In the genomic region with DNA sequence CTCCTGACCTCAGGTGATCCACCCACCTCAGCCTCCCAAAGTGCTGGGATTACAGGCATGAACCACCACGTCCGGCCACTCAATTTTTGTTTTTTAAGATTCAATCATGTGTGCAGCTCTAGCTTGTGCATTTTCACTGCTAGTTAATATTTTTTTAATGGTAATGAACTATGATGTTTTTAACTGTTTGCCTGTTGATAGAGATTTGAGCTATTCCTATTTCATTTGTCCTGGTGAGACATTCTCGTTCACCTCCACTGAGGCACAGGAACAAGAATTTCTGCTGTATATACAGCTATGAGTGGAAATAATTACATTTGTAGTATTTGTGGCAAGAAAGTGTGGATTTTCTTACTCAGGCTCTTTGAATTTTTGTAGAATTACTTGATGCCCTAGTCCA, we compare ENCODE assay signal across 20 cellular contexts.
"Had no signal": no experiment of that assay in that cellular context is flagged by ENCODE, and none has a peak within 500 bp of the region (broad histone marks: within the 10 kb centered on the region; RNA-seq: fewer than 3 reads in every experiment).

No MANE protein-coding gene starts in this region.

- H3K27ac ChIP-seq: coronary artery, dorsolateral prefrontal cortex, esophagus squamous epithelium, gastrocnemius medialis, heart right ventricle, left lung, lower lobe of right lung had no signal

- H3K9me3 ChIP-seq: esophagus squamous epithelium, gastrocnemius medialis, heart right ventricle, left lung, lower lobe of right lung had no signal

- ATAC-seq: gastrocnemius medialis, heart right ventricle, left cardiac atrium, left lung, left ventricle myocardium superior, lower lobe of right lung had no signal

- H3K4me1 ChIP-seq: gastrocnemius medialis, lower lobe of right lung had no signal

- H3K36me3 ChIP-seq: esophagus squamous epithelium, gastrocnemius medialis, heart right ventricle, left lung, lower lobe of right lung had no signal

- H3K27me3 ChIP-seq: dorsolateral prefrontal cortex, esophagus squamous epithelium, gastrocnemius medialis, heart right ventricle had no signal

- DNase-seq: cerebellar nuclear complex; dermis blood vessel endothelial cell; dorsolateral prefrontal cortex; effector CD4-positive, alpha-beta T cell; effector memory CD4-positive, alpha-beta T cell; esophagus squamous epithelium; foreskin fibroblast; foreskin melanocyte; gastrocnemius medialis; glutamatergic neuron; head of caudate nucleus; heart right ventricle; hippocampal formation; left cardiac atrium; left lung; left ventricle myocardium superior; lower lobe of right lung; mesendoderm; midbrain had no signal

- H3K4me3 ChIP-seq: coronary artery, dorsolateral prefrontal cortex, esophagus squamous epithelium, gastrocnemius medialis, heart right ventricle, left lung, lower lobe of right lung had no signal
